In genomic region chr13:31168736-31169135, GRCh38 we compare ENCODE assay signal across 27 cellular contexts.
"Had no signal": no experiment of that assay in that cellular context is flagged by ENCODE, and none has a peak within 500 bp of the region (broad histone marks: within the 10 kb centered on the region; RNA-seq: fewer than 3 reads in every experiment).

No MANE protein-coding gene starts in this region.

- DNase-seq: activated CD4-positive, alpha-beta T cell treated with anti-CD3 and anti-CD28 coated beads, Interleukin-2, amount 10 ng/mL, durations not matched to agents 7 days and 5 days; activated CD4-positive, CD25-positive, alpha-beta regulatory T cell treated with anti-CD3 and anti-CD28 coated beads, Interleukin-2, amount 50 U/mL, for 72 hours; activated CD8-positive, alpha-beta T cell treated with anti-CD3 and anti-CD28 coated beads for 36 hours; activated naive CD8-positive, alpha-beta T cell treated with anti-CD3 and anti-CD28 coated beads, Interleukin-2, amount 50 U/mL, for 24 hours; activated T-cell treated with anti-CD3 and anti-CD28 coated beads, Interleukin-2, amount 50 U/mL, for 48 hours; amygdala; caudate nucleus; dermis blood vessel endothelial cell; effector CD4-positive, alpha-beta T cell; esophagus squamous epithelium; foreskin melanocyte; heart right ventricle; left ventricle myocardium inferior; stimulated activated CD4-positive, alpha-beta T cell treated with anti-CD3 and anti-CD28 coated beads, Interleukin-15, amount 100 ng/mL, for 24 hours; stimulated activated CD4-positive, alpha-beta T cell treated with anti-CD3 and anti-CD28 coated beads, Interleukin-2, amount 100 ng/mL, for 24 hours; stimulated activated naive B cell treated with anti-CD40 and anti-IgM and Interleukin-4, amounts not matched to agents 10 μg/mL and 1 μg/mL and 100 μg/mL, for 72 hours; stomach; T-helper 9 cell; thyroid gland; WERI-Rb-1 had no signal

- H3K4me2 ChIP-seq: smooth muscle cell had no signal

- H3K27ac ChIP-seq: epithelial cell of prostate, esophagus squamous epithelium, heart right ventricle, left ventricle myocardium inferior, neutrophil, stomach, thyroid gland, WERI-Rb-1 had no signal

- H3K4me1 ChIP-seq: left ventricle myocardium inferior, stomach had no signal

- H3K4me3 ChIP-seq: esophagus squamous epithelium, heart right ventricle, left ventricle myocardium inferior, lung, smooth muscle cell, stomach, thyroid gland had no signal

- H3K36me3 ChIP-seq: esophagus squamous epithelium, heart right ventricle, left ventricle myocardium inferior, neutrophil, stomach, thyroid gland, WERI-Rb-1 had no signal

- H3K27me3 ChIP-seq: esophagus squamous epithelium, heart right ventricle, neutrophil, thyroid gland had no signal

- FAIRE-seq: endometrium, TTC549 had no signal

- H3K9me3 ChIP-seq: esophagus squamous epithelium, heart right ventricle, left ventricle myocardium inferior, neutrophil, stomach, thyroid gland had no signal

- ATAC-seq: activated CD8-positive, alpha-beta T cell treated with anti-CD3 and anti-CD28 coated beads for 36 hours; activated naive CD8-positive, alpha-beta T cell treated with anti-CD3 and anti-CD28 coated beads, Interleukin-2, amount 50 U/mL, for 24 hours; heart right ventricle; sciatic nerve; stimulated activated naive B cell treated with anti-CD40 and anti-IgM and Interleukin-4, amounts not matched to agents 10 μg/mL and 1 μg/mL and 100 μg/mL, for 72 hours had no signal
